ENCODE assay signal across 6 cellular contexts in genomic region chr3:43685921-43686320, GRCh38.
"Had no signal": no experiment of that assay in that cellular context is flagged by ENCODE, and none has a peak within 500 bp of the region (broad histone marks: within the 10 kb centered on the region; RNA-seq: fewer than 3 reads in every experiment).

No MANE protein-coding gene starts in this region.

- H3K9ac ChIP-seq: KMS-11 had no signal

- DNase-seq: IMR-90, KBM-7, KG1 had no signal

- ATAC-seq: HepG2 had no signal

- H3K4me2 ChIP-seq: KMS-11 had no signal

- FAIRE-seq: HepG2 had no signal

- H3K27ac ChIP-seq: HL-60, KMS-11 had no signal
